ENCODE assay signal across 16 cellular contexts in the genomic region with DNA sequence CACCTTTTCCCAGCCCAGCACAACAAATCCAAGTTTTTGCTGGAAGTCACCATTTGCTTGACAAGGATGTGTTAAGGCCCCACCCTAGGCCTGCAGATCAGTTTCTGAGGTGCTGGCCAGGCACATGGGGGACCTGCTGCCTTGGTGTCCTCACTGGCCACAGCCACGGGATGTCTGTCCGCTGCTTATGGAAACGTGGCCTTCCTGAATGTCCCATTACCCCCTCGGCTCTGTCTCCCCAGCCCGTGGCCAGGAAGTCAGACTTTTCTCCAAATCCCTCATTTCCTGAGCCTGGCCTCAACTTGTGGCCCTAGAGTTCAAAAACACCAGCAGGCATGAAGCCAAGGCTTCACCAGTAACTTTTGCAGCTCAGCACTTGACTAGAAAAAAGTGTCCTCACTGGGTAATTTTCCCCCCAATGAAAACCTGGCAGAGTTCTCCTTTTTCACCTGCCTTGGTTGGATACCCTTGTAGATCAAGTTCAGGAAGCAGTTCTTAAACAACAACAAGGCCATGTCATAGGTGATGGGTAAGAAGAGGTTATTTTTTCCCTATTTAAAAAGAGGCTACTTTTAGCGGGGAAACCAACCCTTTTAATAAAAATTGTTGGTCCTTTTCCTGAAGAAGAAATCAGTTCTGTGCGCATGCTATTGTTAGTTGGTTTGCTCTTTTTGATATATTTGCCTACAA.
A peak's percentile ranks its signal among the peaks of the same experiment; 100 is the strongest.
DNase-seq lines count a peak whose midpoint lies in the region; TF ChIP-seq lines count a peak whose summit lies in the region.
"Had no signal": no experiment of that assay in that cellular context is flagged by ENCODE, and none has a peak within 500 bp of the region (broad histone marks: within the 10 kb centered on the region; RNA-seq: fewer than 3 reads in every experiment).

No MANE protein-coding gene starts in this region.

- H3K79me2 ChIP-seq in DOHH2 (ENCODE audit: control insufficient read depth, low read length), result no peaks in the 10 kb centered on the region

- no peaks in the 10 kb centered on the region for H3K9me3 Mint-ChIP-seq in dendritic cell treated with granulocyte-macrophage colony-stimulating factor and Interleukin-4, amounts not matched to agents 40 ng/mL and 50 ng/mL, for 4 days
- H3K9me3 Mint-ChIP-seq: naive B cell had no signal

- H3K27ac ChIP-seq in BLaER1, result 0 out of 2 replicates have a peak overlapping the region, but pooled peaks have one; percentile 4
- H3K27ac ChIP-seq in DOHH2 (ENCODE audit: low read depth, low read length), result no peak overlapping the region
- no peak overlapping the region for H3K27ac ChIP-seq in esophagus muscularis mucosa (replicated peaks in 1 of 4)
- no peak overlapping the region for H3K27ac ChIP-seq in brain microvascular endothelial cell
- H3K27ac ChIP-seq: colonic mucosa, epithelial cell of prostate had no signal

- H3K4me2 ChIP-seq in BLaER1 (peak overlapping the region; percentile 38; the same call in 1 of the 2 replicates), DOHH2 (ENCODE audit: low read length) (peak overlapping the region; percentile 14; the same call in 1 of the 2 replicates)

- no peaks in the 10 kb centered on the region for H3K27me3 Mint-ChIP-seq in dendritic cell treated with granulocyte-macrophage colony-stimulating factor and Interleukin-4, amounts not matched to agents 40 ng/mL and 50 ng/mL, for 4 days
- H3K27me3 Mint-ChIP-seq: naive B cell had no signal

- TF ChIP-seq POLR2A in esophagus muscularis mucosa (IDR thresholded peaks at IDR 0.05; ENCODE audit: low read depth), result no peak

- H3K36me3 ChIP-seq in BLaER1, result peaks cover 33% of the 10 kb centered on the region
- H3K36me3 ChIP-seq in DOHH2 (ENCODE audit: control insufficient read depth, low read length), result no peaks in the 10 kb centered on the region
- H3K36me3 ChIP-seq in esophagus muscularis mucosa, result peaks cover 6 to 51% (median 42%) of the 10 kb centered on the region in 4 donors
- H3K36me3 ChIP-seq in brain microvascular endothelial cell (replicated peaks), result no peaks in the 10 kb centered on the region
- H3K36me3 ChIP-seq: BE2C, colonic mucosa had no signal

- no peak overlapping the region for H3K4me3 Mint-ChIP-seq in dendritic cell treated with granulocyte-macrophage colony-stimulating factor and Interleukin-4, amounts not matched to agents 40 ng/mL and 50 ng/mL, for 4 days

- H3K36me3 Mint-ChIP-seq in dendritic cell treated with granulocyte-macrophage colony-stimulating factor and Interleukin-4, amounts not matched to agents 40 ng/mL and 50 ng/mL, for 4 days (ENCODE audit: low read depth), result peaks cover 73% of the 10 kb centered on the region

- TF ChIP-seq CTCF in DOHH2 (IDR thresholded peaks at IDR 0.05; ENCODE audit: low read depth, low read length, poor library complexity, severe bottlenecking) (no peak), esophagus muscularis mucosa (IDR thresholded peaks at IDR 0.05) (no peak), brain microvascular endothelial cell (IDR thresholded peaks at IDR 0.05; ENCODE audit: low read depth, low read length, missing control alignments) (no peak), GM20000 (IDR thresholded peaks at IDR 0.05; ENCODE audit: extremely low read depth, missing control alignments) (no peak)

- no peaks in the 10 kb centered on the region for H3K9me2 ChIP-seq in DOHH2 (replicated peaks; ENCODE audit: control insufficient read depth, low read length)

- H3K4me1 ChIP-seq in BLaER1, result peaks cover 55% of the 10 kb centered on the region
- H3K4me1 ChIP-seq in DOHH2 (ENCODE audit: control insufficient read depth, low read length), result peaks cover 26% of the 10 kb centered on the region
- peaks cover 0 to 11% (median 0%) of the 10 kb centered on the region in 4 donors for H3K4me1 ChIP-seq in esophagus muscularis mucosa
- H3K4me1 ChIP-seq: BE2C, colonic mucosa had no signal

- H3K4me3 ChIP-seq in BLaER1 (no peak overlapping the region), DOHH2 (ENCODE audit: low read length) (no peak overlapping the region), esophagus muscularis mucosa (no peak overlapping the region), brain microvascular endothelial cell (ENCODE audit: low read depth, low read length) (no peak overlapping the region)
- H3K4me3 ChIP-seq: colonic mucosa had no signal

- peaks cover 85% of the 10 kb centered on the region for H3K4me1 Mint-ChIP-seq in dendritic cell treated with granulocyte-macrophage colony-stimulating factor and Interleukin-4, amounts not matched to agents 40 ng/mL and 50 ng/mL, for 4 days (ENCODE audit: low read depth)

- no peaks in the 10 kb centered on the region for H3K27me3 ChIP-seq in BLaER1
- H3K27me3 ChIP-seq in DOHH2 (ENCODE audit: control insufficient read depth, low read length), result no peaks in the 10 kb centered on the region
- no peaks in the 10 kb centered on the region for H3K27me3 ChIP-seq in esophagus muscularis mucosa
- H3K27me3 ChIP-seq in brain microvascular endothelial cell (replicated peaks), result no peaks in the 10 kb centered on the region
- H3K27me3 ChIP-seq: BE2C, colonic mucosa had no signal

- H3K9me3 ChIP-seq in BLaER1, result no peaks in the 10 kb centered on the region
- H3K9me3 ChIP-seq in DOHH2 (ENCODE audit: control insufficient read depth, insufficient read depth, low read length), result no peaks in the 10 kb centered on the region
- H3K9me3 ChIP-seq in esophagus muscularis mucosa, result no peaks in the 10 kb centered on the region
- H3K9me3 ChIP-seq: BE2C, colonic mucosa had no signal

- H4K20me1 ChIP-seq in BLaER1 (peaks cover 4% of the 10 kb centered on the region; the same call in 1 of the 2 replicates), DOHH2 (ENCODE audit: control insufficient read depth, insufficient read depth, low read depth, low read length) (no peaks in the 10 kb centered on the region)

- WGBS in esophagus muscularis mucosa, result 86% methylated on average over 7 of the region's 7 CpGs

- in situ Hi-C loops in brain microvascular endothelial cell (cut with HindIII; ENCODE audit: low pct_ligation_motif_present, low sequenced_read_pairs), result no loop called here

- H3F3A ChIP-seq in DOHH2 (ENCODE audit: control insufficient read depth, insufficient read depth), result no peaks in the 10 kb centered on the region

- peak; percentile 45 for DNase-seq in MV-4-11 (lab: John Stamatoyannopoulos, UW)
- no peak for DNase-seq in esophagus muscularis mucosa (ENCODE audit: extremely low spot score)
- DNase-seq in brain microvascular endothelial cell, result no peak
- DNase-seq in GM20000 (ENCODE audit: low spot score), result no peak
- no peak for DNase-seq in GDM1 (lab: John Stamatoyannopoulos, UW)
- DNase-seq: BE2C, colonic mucosa, HCEC 1CT, naive B cell, NCI-H1048, NCI-H774, SW 1271 had no signal

- intact Hi-C loops in dendritic cell treated with granulocyte-macrophage colony-stimulating factor and Interleukin-4, amounts not matched to agents 40 ng/mL and 50 ng/mL, for 4 days (cut with micrococcal nuclease), result loop anchor here (5.0 kb wide), 2 partner anchors 38 to 203 kb away; no protein-coding TSS in a partner anchor
- intact Hi-C loops in esophagus muscularis mucosa (cut with DNase I), result no loop called here

- no peak for TF ChIP-seq EP300 in esophagus muscularis mucosa (IDR thresholded peaks at IDR 0.05)

- H3K27ac Mint-ChIP-seq in dendritic cell treated with granulocyte-macrophage colony-stimulating factor and Interleukin-4, amounts not matched to agents 40 ng/mL and 50 ng/mL, for 4 days, result peak overlapping the region; percentile 90

- H3K9ac ChIP-seq in BLaER1, result no peak overlapping the region
